In the genomic region with DNA sequence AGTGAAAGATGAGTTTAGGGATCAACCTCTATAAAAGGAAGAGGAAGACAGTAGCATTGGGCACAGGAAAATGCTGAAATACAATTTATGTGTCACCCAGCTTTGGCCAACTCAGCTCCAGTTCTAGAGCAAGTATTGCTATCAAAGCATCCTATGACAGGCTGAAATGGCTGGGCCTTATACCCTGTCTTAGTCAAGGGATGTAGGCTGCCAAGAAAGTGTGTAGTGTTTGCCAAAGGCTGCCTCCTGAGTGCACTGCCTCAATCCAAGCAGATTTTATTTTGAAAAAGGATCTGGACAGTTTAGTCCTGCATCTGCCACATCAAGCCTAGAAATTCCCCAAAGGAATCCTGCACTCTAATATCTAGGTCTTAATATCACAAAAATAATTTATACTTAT, we compare ENCODE assay signal across 16 cellular contexts.
"Had no signal": no experiment of that assay in that cellular context is flagged by ENCODE, and none has a peak within 500 bp of the region (broad histone marks: within the 10 kb centered on the region; RNA-seq: fewer than 3 reads in every experiment).

No MANE protein-coding gene starts in this region.

- H3K36me3 ChIP-seq: heart left ventricle, left lung, ovary, upper lobe of right lung had no signal

- H3K27me3 Mint-ChIP-seq: activated naive CD4-positive, alpha-beta T cell treated with anti-CD3 and anti-CD28 coated beads, Interleukin-2, amount 50 U/mL, for 24 hours; brain; central memory CD8-positive, alpha-beta T cell; stimulated activated naive CD8-positive, alpha-beta T cell treated with anti-CD3 and anti-CD28 coated beads, Interleukin-15, Interleukin-2, amounts not matched to agents 100 ng/mL and 50 ng/mL, for 24 hours had no signal

- H3K27me3 ChIP-seq: heart left ventricle, left lung, ovary, testis, upper lobe of right lung had no signal

- ATAC-seq: activated CD4-positive, CD25-positive, alpha-beta regulatory T cell treated with anti-CD3 and anti-CD28 coated beads, Interleukin-2, amount 50 U/mL, for 24 hours; left lung; upper lobe of right lung had no signal

- H3K4me1 Mint-ChIP-seq: activated naive CD4-positive, alpha-beta T cell treated with anti-CD3 and anti-CD28 coated beads, Interleukin-2, amount 50 U/mL, for 24 hours; central memory CD8-positive, alpha-beta T cell had no signal

- H3K4me3 ChIP-seq: heart left ventricle, left lung, ovary, testis, upper lobe of right lung had no signal

- DNase-seq: activated T-cell treated with anti-CD3 and anti-CD28 coated beads, Interleukin-2, amount 50 U/mL, for 1 hour; dermis blood vessel endothelial cell; foreskin melanocyte; heart left ventricle; left lung; ovary; stimulated activated CD4-positive, alpha-beta T cell treated with anti-CD3 and anti-CD28 coated beads, Interleukin-15, amount 100 ng/mL, for 24 hours; stimulated activated CD4-positive, alpha-beta T cell treated with anti-CD3 and anti-CD28 coated beads, Interleukin-4, amount 100 ng/mL, for 24 hours; testis; upper lobe of right lung had no signal

- H3K4me1 ChIP-seq: left lung, testis had no signal

- H3K27ac Mint-ChIP-seq: activated naive CD4-positive, alpha-beta T cell treated with anti-CD3 and anti-CD28 coated beads, Interleukin-2, amount 50 U/mL, for 24 hours; stimulated activated naive CD8-positive, alpha-beta T cell treated with anti-CD3 and anti-CD28 coated beads, Interleukin-15, Interleukin-2, amounts not matched to agents 100 ng/mL and 50 ng/mL, for 24 hours had no signal

- H3K9me3 ChIP-seq: heart left ventricle, ovary, testis, upper lobe of right lung had no signal

- H3K9me3 Mint-ChIP-seq: central memory CD8-positive, alpha-beta T cell had no signal

- H3K4me3 Mint-ChIP-seq: activated naive CD4-positive, alpha-beta T cell treated with anti-CD3 and anti-CD28 coated beads, Interleukin-2, amount 50 U/mL, for 24 hours; brain; central memory CD8-positive, alpha-beta T cell; neural crest cell; stimulated activated naive CD8-positive, alpha-beta T cell treated with anti-CD3 and anti-CD28 coated beads, Interleukin-15, Interleukin-2, amounts not matched to agents 100 ng/mL and 50 ng/mL, for 24 hours had no signal

- H3K27ac ChIP-seq: heart left ventricle, left lung, ovary, testis, upper lobe of right lung had no signal
